In genomic region chr16:27317738-27318398, GRCh38 we compare ENCODE assay signal across 9 cellular contexts. TPM values are rescaled to one million over a fixed set of nuclear protein-coding genes. Genes with fewer than 3 reads are reported as not detected.
DNase-seq lines count a peak whose midpoint lies in the region; ATAC-seq, FAIRE-seq and TF ChIP-seq lines count a peak whose summit lies in the region.
"Had no signal": no experiment of that assay in that cellular context is flagged by ENCODE, and none has a peak within 500 bp of the region (broad histone marks: within the 10 kb centered on the region; RNA-seq: fewer than 3 reads in every experiment).

No MANE protein-coding gene starts in this region.

- H3K4me2 ChIP-seq in DND-41 (ENCODE audit: insufficient read depth, low read length) (peak overlapping the region; percentile 96; the same call in 1 of the 2 replicates), endothelial cell of umbilical vein (ENCODE audit: insufficient read depth, low read length) (peak overlapping the region; percentile 37)

- DNase-seq in DND-41, result no peak
- peak; percentile 74 for DNase-seq in activated CD4-positive, alpha-beta T cell treated with anti-CD3 and anti-CD28 coated beads for 48 hours
- no peak for DNase-seq in endothelial cell of umbilical vein (ENCODE audit: low read depth, low spot score)
- DNase-seq in spleen, result no peak
- no peak for DNase-seq in progenitor cell of endocrine pancreas (ENCODE audit: low spot score, unreplicated experiment)
- no peak for DNase-seq in NCI-H1105 (lab: John Stamatoyannopoulos, UW)
- no peak for DNase-seq in AML-193 (lab: John Stamatoyannopoulos, UW)
- DNase-seq in lower leg skin (ENCODE audit: low spot score in 2 of 2), result no peak
- DNase-seq: effector CD8-positive, alpha-beta T cell had no signal

- no peak overlapping the region for H3K27ac Mint-ChIP-seq in progenitor cell of endocrine pancreas

- intact Hi-C loops in endothelial cell of umbilical vein (cut with micrococcal nuclease) (loop anchor here (1.0 kb wide), 1 partner anchor 9 kb away; no protein-coding TSS in a partner anchor), spleen (cut with DNase I; ENCODE audit: low total_unique reads) (loop anchor here (10.0 kb wide), 1 partner anchor 53 kb away; the partner anchor contains the start of gene NSMCE1), lower leg skin (cut with DNase I; ENCODE audit: low total_unique reads) (no loop called here)

- peaks cover 87% of the 10 kb centered on the region for H3K79me2 ChIP-seq in DND-41 (ENCODE audit: insufficient read depth, low read length)
- H3K79me2 ChIP-seq in endothelial cell of umbilical vein (ENCODE audit: control insufficient read depth, insufficient read depth, low read length), result peaks cover 78% of the 10 kb centered on the region

- H3K4me3 ChIP-seq in DND-41 (ENCODE audit: low read depth in 1 of 2, low read length in 2 of 2) (no peak overlapping the region), endothelial cell of umbilical vein (replicated peaks in 1 of 3; ENCODE audit: insufficient read depth in 1 of 3, low read depth in 1 of 3, low read length in 3 of 3) (no peak overlapping the region), spleen (peak overlapping the region in 6 of 8 donors; percentile 4 to 79 (median 41)), lower leg skin (ENCODE audit: low read depth, poor library complexity, severe bottlenecking) (no peak overlapping the region)

- H3K36me3 Mint-ChIP-seq in progenitor cell of endocrine pancreas (ENCODE audit: insufficient read depth), result no peaks in the 10 kb centered on the region

- H3K9me1 ChIP-seq in endothelial cell of umbilical vein (replicated peaks; ENCODE audit: control insufficient read depth, extremely low read depth, insufficient read depth, low read length), result no peaks in the 10 kb centered on the region

- H3K27ac ChIP-seq in DND-41 (ENCODE audit: low read length), result peak overlapping the region; percentile 51; the same call in 1 of the 2 replicates
- no peak overlapping the region for H3K27ac ChIP-seq in endothelial cell of umbilical vein (ENCODE audit: insufficient read depth, low read depth, low read length)
- peak overlapping the region; percentile 48 to 100 (median 98) for H3K27ac ChIP-seq in spleen

- H3K9me3 Mint-ChIP-seq in progenitor cell of endocrine pancreas (ENCODE audit: low read depth), result no peaks in the 10 kb centered on the region

- no TSS peak for BruUV-seq in endothelial cell of umbilical vein (replicated peaks; lab: Mats Ljungman, UMichigan)

- peaks cover 12% of the 10 kb centered on the region for H3K4me1 Mint-ChIP-seq in progenitor cell of endocrine pancreas (ENCODE audit: low read depth)

- CTCF ChIA-PET in endothelial cell of umbilical vein (lab: Charles Lee), result interaction anchor here (0.5 to 3.9 kb wide), 7 partner anchors 9 to 139 kb away, joined by 3 to 42 read pairs (median 8); no protein-coding TSS in a partner anchor

- no peaks in the 10 kb centered on the region for H3K27me3 ChIP-seq in DND-41 (ENCODE audit: insufficient read depth, low read length, poor library complexity)
- no peaks in the 10 kb centered on the region for H3K27me3 ChIP-seq in endothelial cell of umbilical vein (ENCODE audit: control insufficient read depth in 2 of 2, insufficient read depth in 2 of 2, low read length in 2 of 2)
- H3K27me3 ChIP-seq in spleen (replicated peaks in 1 of 7), result no peaks in the 10 kb centered on the region

- peaks cover 7% of the 10 kb centered on the region; the same call in 1 of the 2 replicates for H3K36me3 ChIP-seq in DND-41 (ENCODE audit: insufficient read depth, low read length)
- H3K36me3 ChIP-seq in endothelial cell of umbilical vein (ENCODE audit: control insufficient read depth in 2 of 2, extremely low read depth in 1 of 2, insufficient read depth in 2 of 2, low read length in 2 of 2), result peaks cover 5 to 6% of the 10 kb centered on the region in 2 experiments
- peaks cover 0 to 17% (median 0%) of the 10 kb centered on the region in 6 donors for H3K36me3 ChIP-seq in spleen

- dilution Hi-C loops in endothelial cell of umbilical vein (cut with MboI; ENCODE audit: extremely low pct_ligation_motif_present, low sequenced_read_pairs), result no loop called here

- no peaks in the 10 kb centered on the region for H3K9me3 ChIP-seq in DND-41 (ENCODE audit: insufficient read depth, low read length, severe bottlenecking)
- no peaks in the 10 kb centered on the region for H3K9me3 ChIP-seq in endothelial cell of umbilical vein (replicated peaks; ENCODE audit: control insufficient read depth, insufficient read depth, low read length)
- no peaks in the 10 kb centered on the region for H3K9me3 ChIP-seq in spleen

- H4K20me1 ChIP-seq in DND-41 (ENCODE audit: insufficient read depth, low read length) (peaks cover 32% of the 10 kb centered on the region), endothelial cell of umbilical vein (replicated peaks; ENCODE audit: control insufficient read depth, extremely low read depth, insufficient read depth, low read length) (no peaks in the 10 kb centered on the region)

- 65 to 80% (median 70%) methylated on average over 10 of the region's 10 CpGs for WGBS in spleen, 5 donors
- 64 to 68% methylated on average over 10 of the region's 10 CpGs for WGBS in lower leg skin, 2 donors

- no peak overlapping the region for H3K4me3 Mint-ChIP-seq in progenitor cell of endocrine pancreas (ENCODE audit: low read depth)

- no peak for TF ChIP-seq CTCF in DND-41 (IDR thresholded peaks at IDR 0.05; ENCODE audit: borderline replicate concordance, extremely low read depth, low read length, poor library complexity, severe bottlenecking)
- TF ChIP-seq CTCF in endothelial cell of umbilical vein (IDR thresholded peaks at IDR 0.05; ENCODE audit: extremely low read depth in 1 of 2, insufficient read depth in 1 of 2, low read depth in 1 of 2, low read length in 2 of 2), result no peak
- TF ChIP-seq CTCF in spleen (IDR thresholded peaks at IDR 0.05 in 8 of 11, conservative IDR thresholded peaks at IDR 0.05 in 3 of 11), result no peak
- no peak for TF ChIP-seq CTCF in progenitor cell of endocrine pancreas (IDR thresholded peaks at IDR 0.05; ENCODE audit: unreplicated experiment)
- TF ChIP-seq CTCF in lower leg skin (IDR thresholded peaks at IDR 0.05), result no peak

- H3K9ac ChIP-seq in DND-41 (ENCODE audit: low read depth, low read length), result no peak overlapping the region; the same call in 1 of the 2 replicates
- H3K9ac ChIP-seq in endothelial cell of umbilical vein (replicated peaks; ENCODE audit: extremely low read depth, insufficient read depth, low read length), result no peak overlapping the region

- H2AFZ ChIP-seq in DND-41 (ENCODE audit: low read depth, low read length) (no peak overlapping the region), endothelial cell of umbilical vein (ENCODE audit: low read depth, low read length) (no peak overlapping the region)

- POLR2A ChIA-PET in endothelial cell of umbilical vein (lab: Charles Lee), result no interaction called here

- TF ChIP-seq POLR2A in endothelial cell of umbilical vein (IDR thresholded peaks at IDR 0.05; ENCODE audit: low read depth, low read length) (no peak), spleen (IDR thresholded peaks at IDR 0.05) (no peak), lower leg skin (IDR thresholded peaks at IDR 0.05) (no peak)

- FAIRE-seq in endothelial cell of umbilical vein (lab: Jason Lieb, UNC), result peak; percentile 61

- peaks cover 2% of the 10 kb centered on the region for H3K27me3 Mint-ChIP-seq in progenitor cell of endocrine pancreas

- ATAC-seq in DND-41 (ENCODE audit: insufficient read depth, low read depth), result no peak

- H3K4me1 ChIP-seq in DND-41 (ENCODE audit: insufficient read depth, low read length), result peaks cover 56% of the 10 kb centered on the region
- H3K4me1 ChIP-seq in endothelial cell of umbilical vein (ENCODE audit: control insufficient read depth, extremely low read depth, insufficient read depth, low read length), result peaks cover 42% of the 10 kb centered on the region
- peaks cover 60 to 94% (median 92%) of the 10 kb centered on the region in 6 donors for H3K4me1 ChIP-seq in spleen

TF ChIP-seq in endothelial cell of umbilical vein, 7 proteins besides CTCF, POLR2A, EP300 and RAD21 (continues in another document):
- TF ChIP-seq FOS (IDR thresholded peaks at IDR 0.05; ENCODE audit: borderline replicate concordance, insufficient read depth, low read length) (no peak), MYC (IDR thresholded peaks at IDR 0.05; ENCODE audit: low read depth, low read length) (no peak), EZH2 (IDR thresholded peaks at IDR 0.05; ENCODE audit: borderline replicate concordance, low read depth, low read length, severe bottlenecking) (no peak), GATA2 (IDR thresholded peaks at IDR 0.05; ENCODE audit: insufficient read depth, insufficient read length, low read depth, low read length) (no peak), MAX (IDR thresholded peaks at IDR 0.05; ENCODE audit: insufficient read depth, insufficient read length) (no peak)

RNA-seq across cellular contexts. Expression of gene IL4R, which starts 4.1 kb away (rescaled TPM):
- total RNA-seq in endothelial cell of umbilical vein, result 139 and 150 TPM in 2 replicates
- polyA plus RNA-seq in endothelial cell of umbilical vein, result 138 and 146 TPM in 2 replicates
- 66.6 and 74.7 TPM in 2 replicates for polyA plus RNA-seq in endothelial cell of umbilical vein (2011; cell fraction: cytosol; rRNA removed)
- 157 and 166 TPM in 2 replicates for polyA plus RNA-seq in endothelial cell of umbilical vein (2011; cell fraction: nucleus; rRNA removed)
- 42.3 and 46.7 TPM in 2 replicates for polyA plus RNA-seq in endothelial cell of umbilical vein (2012)
- 178 and 179 TPM in 2 replicates for polyA minus RNA-seq in endothelial cell of umbilical vein
- polyA minus RNA-seq in endothelial cell of umbilical vein (2011; cell fraction: cytosol; rRNA and poly(A)+ RNA removed), result 15.6 TPM
- polyA minus RNA-seq in endothelial cell of umbilical vein (2011; cell fraction: nucleus; rRNA and poly(A)+ RNA removed), result 84.3 and 84.5 TPM in 2 replicates
- total RNA-seq in spleen, result 100 to 1,000 TPM in 6 of 7 donors, 10 to 100 TPM in 1; 78.0 to 319 (median 215) TPM
- polyA plus RNA-seq in spleen, result 10 to 100 TPM; 39.3 to 55.5 (median 48.9) TPM
- 23.4 and 23.6 TPM in 2 replicates for total RNA-seq in progenitor cell of endocrine pancreas
- 10 to 100 TPM; 22.3 to 35.0 (median 25.1) TPM for total RNA-seq in lower leg skin

RNA-seq across cellular contexts. Expression of gene NSMCE1, which starts 49.3 kb away (rescaled TPM):
- total RNA-seq in endothelial cell of umbilical vein (42.0 and 46.4 TPM in 2 replicates), spleen (10 to 100 TPM; 18.4 to 41.4 (median 31.7) TPM), progenitor cell of endocrine pancreas (26.2 and 27.1 TPM in 2 replicates), lower leg skin (10 to 100 TPM; 17.3 to 29.2 (median 21.1) TPM)
- polyA plus RNA-seq in endothelial cell of umbilical vein (21.9 and 23.8 TPM in 2 replicates), spleen (10 to 100 TPM; 37.9 to 79.0 (median 41.4) TPM)
- 28.7 and 36.9 TPM in 2 replicates for polyA plus RNA-seq in endothelial cell of umbilical vein (2011; cell fraction: cytosol; rRNA removed)
- polyA plus RNA-seq in endothelial cell of umbilical vein (2011; cell fraction: nucleus; rRNA removed), result 15.8 and 16.2 TPM in 2 replicates
- polyA plus RNA-seq in endothelial cell of umbilical vein (2012), result 51.1 and 71.1 TPM in 2 replicates
- polyA minus RNA-seq in endothelial cell of umbilical vein, result 29.8 and 36.0 TPM in 2 replicates
- 21.2 TPM for polyA minus RNA-seq in endothelial cell of umbilical vein (2011; cell fraction: cytosol; rRNA and poly(A)+ RNA removed)
- polyA minus RNA-seq in endothelial cell of umbilical vein (2011; cell fraction: nucleus; rRNA and poly(A)+ RNA removed), result 14.1 and 18.2 TPM in 2 replicates

Comparison
In these comparisons a context has a peak if more than half of its experiments do, and no peak if none do; other contexts are left out.
1. H3K4me3 ChIP-seq: peak in spleen (6 of 8); none in DND-41 (0 of 2), endothelial cell of umbilical vein (0 of 3) and lower leg skin (single experiment).